In genomic region chr16:46621902-46622676, GRCh38 we compare ENCODE assay signal across 9 cellular contexts. TPM values are rescaled to one million over a fixed set of nuclear protein-coding genes. Genes with fewer than 3 reads are reported as not detected.
DNase-seq lines count a peak whose midpoint lies in the region; ATAC-seq and TF ChIP-seq lines count a peak whose summit lies in the region.
"Had no signal": no experiment of that assay in that cellular context is flagged by ENCODE, and none has a peak within 500 bp of the region (broad histone marks: within the 10 kb centered on the region; RNA-seq: fewer than 3 reads in every experiment).

No MANE protein-coding gene starts in this region.

- H3K36me3 Mint-ChIP-seq in activated CD4-positive, alpha-beta memory T cell treated with anti-CD3 and anti-CD28 coated beads, Interleukin-2, amount 10 ng/mL, durations not matched to agents 7 days and 5 days (ENCODE audit: low read depth), result peaks cover 21% of the 10 kb centered on the region
- peaks cover 0 to 4% (median 0%) of the 10 kb centered on the region in 5 donors for H3K36me3 Mint-ChIP-seq in naive thymus-derived CD4-positive, alpha-beta T cell

- peaks cover 30% of the 10 kb centered on the region for H3K4me1 ChIP-seq in BLaER1
- peaks cover 29% of the 10 kb centered on the region for H3K4me1 ChIP-seq in DND-41 (ENCODE audit: insufficient read depth, low read length)
- H3K4me1 ChIP-seq in naive thymus-derived CD4-positive, alpha-beta T cell (ENCODE audit: control insufficient read depth in 2 of 2, insufficient read depth in 2 of 2, low read length in 2 of 2), result peaks cover 3% of the 10 kb centered on the region in 2 donors

- H3K27me3 Mint-ChIP-seq in activated CD4-positive, alpha-beta memory T cell treated with anti-CD3 and anti-CD28 coated beads, Interleukin-2, amount 10 ng/mL, durations not matched to agents 7 days and 5 days, result no peaks in the 10 kb centered on the region
- peaks cover 0 to 13% (median 0%) of the 10 kb centered on the region in 5 donors for H3K27me3 Mint-ChIP-seq in naive thymus-derived CD4-positive, alpha-beta T cell

- POLR2A ChIA-PET in activated CD4-positive, alpha-beta memory T cell treated with anti-CD3 and anti-CD28 coated beads, Interleukin-2, amount 10 ng/mL, durations not matched to agents 7 days and 5 days (lab: Charles Lee), result interaction anchor here (0.7 to 3.5 kb wide), 10 partner anchors 8 to 352 kb away, joined by 3 to 24 read pairs (median 5); partner anchors contain the start of genes DNAJA2 and ORC6
- POLR2A ChIA-PET in naive thymus-derived CD4-positive, alpha-beta T cell (lab: Charles Lee), result no interaction called here

- H3K4me3 Mint-ChIP-seq in activated CD4-positive, alpha-beta memory T cell treated with anti-CD3 and anti-CD28 coated beads, Interleukin-2, amount 10 ng/mL, durations not matched to agents 7 days and 5 days, result peak overlapping the region; percentile 93
- H3K4me3 Mint-ChIP-seq in naive thymus-derived CD4-positive, alpha-beta T cell, result peak overlapping the region; percentile 83 to 98 (median 88)

- peak overlapping the region; percentile 87; the same call in 1 of the 2 replicates for H3K4me2 ChIP-seq in BLaER1
- H3K4me2 ChIP-seq in DND-41 (ENCODE audit: insufficient read depth, low read length), result peak overlapping the region; percentile 87

- H2AFZ ChIP-seq in DND-41 (ENCODE audit: low read depth, low read length), result peak overlapping the region; percentile 93

- H3K27ac Mint-ChIP-seq in activated CD4-positive, alpha-beta memory T cell treated with anti-CD3 and anti-CD28 coated beads, Interleukin-2, amount 10 ng/mL, durations not matched to agents 7 days and 5 days, result peak overlapping the region; percentile 91
- peak overlapping the region in 4 of 9 donors; percentile 36 to 98 (median 56) for H3K27ac Mint-ChIP-seq in naive thymus-derived CD4-positive, alpha-beta T cell

- H4K20me1 ChIP-seq in BLaER1, result no peaks in the 10 kb centered on the region
- 0 out of 2 replicates have a peak, but pooled peaks cover 2% of the 10 kb centered on the region for H4K20me1 ChIP-seq in DND-41 (ENCODE audit: insufficient read depth, low read length)

- ATAC-seq in DND-41 (ENCODE audit: insufficient read depth, low read depth) (no peak), HG03460 (IDR thresholded peaks at IDR 0.05; ENCODE audit: unreplicated experiment) (no peak)
- ATAC-seq in naive thymus-derived CD4-positive, alpha-beta T cell, result no peak

- CTCF ChIA-PET in activated CD4-positive, alpha-beta memory T cell treated with anti-CD3 and anti-CD28 coated beads, Interleukin-2, amount 10 ng/mL, durations not matched to agents 7 days and 5 days (lab: Charles Lee), result no interaction called here
- CTCF ChIA-PET in naive thymus-derived CD4-positive, alpha-beta T cell (lab: Charles Lee), result no interaction called here

- H3K27ac ChIP-seq in BLaER1 (no peak overlapping the region), DND-41 (ENCODE audit: low read length) (no peak overlapping the region; the same call in 1 of the 2 replicates)
- no peak overlapping the region for H3K27ac ChIP-seq in naive thymus-derived CD4-positive, alpha-beta T cell (ENCODE audit: low read depth, low read length)

- H3K36me3 ChIP-seq in BLaER1 (peaks cover 22% of the 10 kb centered on the region), DND-41 (ENCODE audit: insufficient read depth, low read length) (peaks cover 22% of the 10 kb centered on the region)
- H3K36me3 ChIP-seq in naive thymus-derived CD4-positive, alpha-beta T cell (ENCODE audit: control insufficient read depth in 2 of 3, insufficient read depth in 3 of 3, low read length in 3 of 3), result no peaks in the 10 kb centered on the region

- H3K4me3 ChIP-seq in BLaER1 (no peak overlapping the region), DND-41 (ENCODE audit: low read depth in 1 of 2, low read length in 2 of 2) (peak overlapping the region; percentile 56 to 76; a peak in 3 of 4 replicates)
- H3K4me3 ChIP-seq in naive thymus-derived CD4-positive, alpha-beta T cell (ENCODE audit: low read length), result no peak overlapping the region

- H3K4me1 Mint-ChIP-seq in activated CD4-positive, alpha-beta memory T cell treated with anti-CD3 and anti-CD28 coated beads, Interleukin-2, amount 10 ng/mL, durations not matched to agents 7 days and 5 days, result peaks cover 33% of the 10 kb centered on the region
- H3K4me1 Mint-ChIP-seq in naive thymus-derived CD4-positive, alpha-beta T cell, result peaks cover 13 to 33% (median 22%) of the 10 kb centered on the region in 7 donors

- H3K9me3 Mint-ChIP-seq in activated CD4-positive, alpha-beta memory T cell treated with anti-CD3 and anti-CD28 coated beads, Interleukin-2, amount 10 ng/mL, durations not matched to agents 7 days and 5 days, result no peaks in the 10 kb centered on the region
- peaks cover 0 to 1% (median 0%) of the 10 kb centered on the region in 11 donors for H3K9me3 Mint-ChIP-seq in naive thymus-derived CD4-positive, alpha-beta T cell

- intact Hi-C loops in naive thymus-derived CD4-positive, alpha-beta T cell (cut with micrococcal nuclease), result loop anchor here in 1 of 2 donors (2.0 to 5.0 kb wide), 4 partner anchors 67 to 840 kb away; partner anchors contain the start of genes C16orf87, DNAJA2, ITFG1 and ORC6

- H3K9ac ChIP-seq in BLaER1, result no peak overlapping the region
- peak overlapping the region; percentile 93 for H3K9ac ChIP-seq in DND-41 (ENCODE audit: low read depth, low read length)

- H3K9me3 ChIP-seq in BLaER1 (no peaks in the 10 kb centered on the region), DND-41 (ENCODE audit: insufficient read depth, low read length, severe bottlenecking) (no peaks in the 10 kb centered on the region)
- H3K9me3 ChIP-seq in naive thymus-derived CD4-positive, alpha-beta T cell (ENCODE audit: control insufficient read depth in 2 of 3, low read length in 3 of 3), result no peaks in the 10 kb centered on the region
- H3K9me3 ChIP-seq: spleen had no signal

- no peak for DNase-seq in DND-41
- DNase-seq in activated CD4-positive, alpha-beta memory T cell treated with anti-CD3 and anti-CD28 coated beads, Interleukin-2, amount 10 ng/mL, durations not matched to agents 7 days and 5 days, result no peak
- DNase-seq in naive thymus-derived CD4-positive, alpha-beta T cell, result no peak
- DNase-seq in islet precursor cell, result no peak
- DNase-seq in NCI-H187 treated with DMSO at 0.1 percent for 48 hours (lab: John Stamatoyannopoulos, UW), result no peak
- no peak for DNase-seq in NCI-H1694 (lab: John Stamatoyannopoulos, UW)

- H3K27me3 ChIP-seq in BLaER1 (no peaks in the 10 kb centered on the region), DND-41 (ENCODE audit: insufficient read depth, low read length, poor library complexity) (no peaks in the 10 kb centered on the region)
- H3K27me3 ChIP-seq in naive thymus-derived CD4-positive, alpha-beta T cell (ENCODE audit: control insufficient read depth in 2 of 2, insufficient read depth in 2 of 2, low read length in 2 of 2), result no peaks in the 10 kb centered on the region
- H3K27me3 ChIP-seq: spleen had no signal

- TF ChIP-seq CTCF in DND-41 (IDR thresholded peaks at IDR 0.05; ENCODE audit: borderline replicate concordance, extremely low read depth, low read length, poor library complexity, severe bottlenecking), result no peak

- H3K79me2 ChIP-seq in DND-41 (ENCODE audit: insufficient read depth, low read length), result peaks cover 47% of the 10 kb centered on the region

RNA-seq across cellular contexts. Expression of gene SHCBP1, which starts 0.9 kb away (rescaled TPM):
- 10 to 100 TPM; 51.0 to 52.5 TPM for total RNA-seq in activated CD4-positive, alpha-beta memory T cell treated with anti-CD3 and anti-CD28 coated beads, Interleukin-2, amount 10 ng/mL, durations not matched to agents 7 days and 5 days
- total RNA-seq in naive thymus-derived CD4-positive, alpha-beta T cell, result 10 to 100 TPM in 1 of 5 experiments, 1 to 10 TPM in 2, under 1 TPM in 2; 0.32 to 37.8 (median 1.1) TPM
- under 1 TPM in 1 of 2 donors, not detected in 1; 0.07 TPM for polyA plus RNA-seq in naive thymus-derived CD4-positive, alpha-beta T cell

Comparison
In these comparisons a context has a peak if more than half of its experiments do, and no peak if none do; other contexts are left out.
1. H3K4me3 ChIP-seq: peak in DND-41 (2 of 2); none in BLaER1 (single experiment) and naive thymus-derived CD4-positive, alpha-beta T cell (single experiment).